9 cellular contexts compared by ENCODE assay signal in the genomic region with DNA sequence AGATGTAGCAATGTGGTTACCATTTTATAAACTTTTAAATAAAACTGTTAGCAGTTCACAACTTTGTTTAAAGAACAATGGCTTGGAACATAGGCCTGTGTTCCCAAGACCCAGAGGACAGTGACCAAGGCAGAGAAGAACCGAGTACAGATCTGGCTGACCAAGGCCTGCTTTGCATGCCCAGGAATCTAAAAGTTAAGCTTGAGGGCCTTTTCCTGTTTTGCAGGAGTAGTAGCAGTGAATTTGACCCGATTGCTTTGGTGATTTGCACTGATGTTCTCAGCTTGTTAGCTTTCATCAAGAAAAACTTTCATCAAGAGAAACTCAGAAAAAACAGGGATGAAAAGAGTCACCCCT. TPM values are rescaled to one million over a fixed set of nuclear protein-coding genes. Genes with fewer than 3 reads are reported as not detected.
DNase-seq lines count a peak whose midpoint lies in the region; ATAC-seq and TF ChIP-seq lines count a peak whose summit lies in the region.
"Had no signal": no experiment of that assay in that cellular context is flagged by ENCODE, and none has a peak within 500 bp of the region (broad histone marks: within the 10 kb centered on the region; RNA-seq: fewer than 3 reads in every experiment).

No MANE protein-coding gene starts in this region.

- no peak for DNase-seq in activated naive CD4-positive, alpha-beta T cell treated with anti-CD3 and anti-CD28 coated beads, Interleukin-2, amount 10 ng/mL, durations not matched to agents 7 days and 5 days
- no peak for DNase-seq in activated naive CD4-positive, alpha-beta T cell treated with Interleukin-2 at 50 U/mL for 16 hours
- DNase-seq in SJCRH30 (no peak), thoracic aorta (ENCODE audit: low spot score) (no peak), HUDEP-2 (lab: John Stamatoyannopoulos, UW; ENCODE audit: unreplicated experiment in 76 of 76) (no peak), GM20000 (ENCODE audit: low spot score) (no peak), NCI-H1417 (lab: John Stamatoyannopoulos, UW) (no peak)

- CTCF ChIA-PET in activated naive CD4-positive, alpha-beta T cell treated with anti-CD3 and anti-CD28 coated beads, Interleukin-2, amount 10 ng/mL, durations not matched to agents 7 days and 5 days (lab: Charles Lee) = interaction anchor here (0.9 to 3.7 kb wide), 6 partner anchors 9 to 273 kb away, joined by 3 to 18 read pairs (median 5); no protein-coding TSS in a partner anchor

- TF ChIP-seq CTCF in thoracic aorta (IDR thresholded peaks at IDR 0.05) (no peak), GM20000 (IDR thresholded peaks at IDR 0.05; ENCODE audit: extremely low read depth, missing control alignments) (no peak)

- peak overlapping the region; percentile 29 for H3K27ac Mint-ChIP-seq in activated naive CD4-positive, alpha-beta T cell treated with anti-CD3 and anti-CD28 coated beads, Interleukin-2, amount 10 ng/mL, durations not matched to agents 7 days and 5 days

- H3K9me3 ChIP-seq in SJCRH30 (replicated peaks) (peaks cover 9% of the 10 kb centered on the region; the same call in 1 of the 2 replicates), thoracic aorta (no peaks in the 10 kb centered on the region)

- H3K9me3 Mint-ChIP-seq in activated naive CD4-positive, alpha-beta T cell treated with anti-CD3 and anti-CD28 coated beads, Interleukin-2, amount 10 ng/mL, durations not matched to agents 7 days and 5 days = peaks cover 1% of the 10 kb centered on the region

- H3K36me3 ChIP-seq in SJCRH30 (no peaks in the 10 kb centered on the region; the same call in 1 of the 2 replicates), thoracic aorta (no peaks in the 10 kb centered on the region)

- H3K4me3 ChIP-seq in SJCRH30 (no peak overlapping the region), thoracic aorta (no peak overlapping the region)

- H3K27me3 Mint-ChIP-seq in activated naive CD4-positive, alpha-beta T cell treated with anti-CD3 and anti-CD28 coated beads, Interleukin-2, amount 10 ng/mL, durations not matched to agents 7 days and 5 days = no peaks in the 10 kb centered on the region

- H3K4me1 ChIP-seq in SJCRH30 = peaks cover 50% of the 10 kb centered on the region
- peaks cover 18 to 80% of the 10 kb centered on the region in 2 donors for H3K4me1 ChIP-seq in thoracic aorta (ENCODE audit: control insufficient read depth in 1 of 2, low read depth in 2 of 2)

- H3K27me3 ChIP-seq in SJCRH30 = no peaks in the 10 kb centered on the region
- H3K27me3 ChIP-seq in thoracic aorta (replicated peaks; ENCODE audit: insufficient read depth) = no peaks in the 10 kb centered on the region

- H3K27ac ChIP-seq in SJCRH30 (peak overlapping the region; percentile 23; the same call in 1 of the 2 replicates), thoracic aorta (peak overlapping the region; percentile 62 to 77)

- ATAC-seq in HG02840 (IDR thresholded peaks at IDR 0.05; ENCODE audit: low FRiP score, unreplicated experiment) (peak; percentile 35), thoracic aorta (ENCODE audit: insufficient number of reproducible peaks, low FRiP score, low read depth) (no peak)
- ATAC-seq: HCT116 had no signal

- peaks cover 23% of the 10 kb centered on the region for H3K36me3 Mint-ChIP-seq in activated naive CD4-positive, alpha-beta T cell treated with anti-CD3 and anti-CD28 coated beads, Interleukin-2, amount 10 ng/mL, durations not matched to agents 7 days and 5 days

- H3K4me1 Mint-ChIP-seq in activated naive CD4-positive, alpha-beta T cell treated with anti-CD3 and anti-CD28 coated beads, Interleukin-2, amount 10 ng/mL, durations not matched to agents 7 days and 5 days = peaks cover 28% of the 10 kb centered on the region

- H3K4me3 Mint-ChIP-seq in activated naive CD4-positive, alpha-beta T cell treated with anti-CD3 and anti-CD28 coated beads, Interleukin-2, amount 10 ng/mL, durations not matched to agents 7 days and 5 days = no peak overlapping the region

RNA-seq across cellular contexts. Expression of gene FILIP1L, which starts 9.9 kb away (rescaled TPM):
- 3.7 and 5.0 TPM in 2 replicates for total RNA-seq in SJCRH30 (2014; rRNA removed; shearing (Covaris generic))
- 100 to 1,000 TPM; 270 to 279 TPM for total RNA-seq in thoracic aorta

Comparison
In these comparisons a context has a peak if more than half of its experiments do, and no peak if none do; other contexts are left out.
1. RNA of gene FILIP1L, which starts 9.9 kb away (total RNA-seq): 270 to 279 TPM in thoracic aorta; 3.7 to 5.0 TPM in SJCRH30; every median in the first group is over 10 times any median in the second.